In genomic region chrX:287670-288069, GRCh38 we compare ENCODE assay signal across 24 cellular contexts.
"Had no signal": no experiment of that assay in that cellular context is flagged by ENCODE, and none has a peak within 500 bp of the region (broad histone marks: within the 10 kb centered on the region; RNA-seq: fewer than 3 reads in every experiment).

No MANE protein-coding gene starts in this region.

- H3K27ac ChIP-seq: body of pancreas, left ventricle myocardium inferior, ovary, prostate gland, thyroid gland, upper lobe of right lung had no signal

- DNase-seq: activated CD8-positive, alpha-beta T cell treated with anti-CD3 and anti-CD28 coated beads, Interleukin-2, amount 10 ng/mL, durations not matched to agents 7 days and 5 days; activated gamma-delta T cell; activated naive CD4-positive, alpha-beta T cell treated with anti-CD3 and anti-CD28 coated beads, Interleukin-2, amount 50 U/mL, for 16 hours; activated T-cell treated with anti-CD3 and anti-CD28 coated beads, Interleukin-2, amount 50 U/mL, for 48 hours; anterior cingulate cortex; caudate nucleus; dermis blood vessel endothelial cell; effector CD8-positive, alpha-beta T cell; foreskin melanocyte; immature natural killer cell; kidney glomerular epithelial cell; left ventricle myocardium inferior; naive thymus-derived CD8-positive, alpha-beta T cell; stimulated activated CD4-positive, alpha-beta T cell treated with anti-CD3 and anti-CD28 coated beads, Interleukin-12 subunit alpha, Interleukin-12 subunit beta, amount 100 ng/mL, for 4 hours; stimulated activated CD4-positive, alpha-beta T cell treated with anti-CD3 and anti-CD28 coated beads, Interleukin-4, amount 100 ng/mL, for 4 hours; stimulated activated naive CD8-positive, alpha-beta T cell treated with anti-CD3 and anti-CD28 coated beads, Interleukin-15, Interleukin-2, amounts not matched to agents 100 U/mL and 50 U/mL, for 24 hours; T1000; thyroid gland had no signal

- H3K4me3 Mint-ChIP-seq: activated CD8-positive, alpha-beta T cell treated with anti-CD3 and anti-CD28 coated beads, Interleukin-2, amount 10 ng/mL, durations not matched to agents 7 days and 5 days; immature natural killer cell; mesothelial cell of epicardium; naive thymus-derived CD8-positive, alpha-beta T cell; WTC11 had no signal

- H3K27me3 ChIP-seq: body of pancreas, ovary, thyroid gland, upper lobe of right lung had no signal

- H3K9me3 ChIP-seq: body of pancreas, left ventricle myocardium inferior, ovary, prostate gland, thyroid gland, upper lobe of right lung had no signal

- H3K9me3 Mint-ChIP-seq: immature natural killer cell; mesothelial cell of epicardium; naive thymus-derived CD8-positive, alpha-beta T cell had no signal

- H3K4me1 ChIP-seq: body of pancreas, prostate gland, thyroid gland, upper lobe of right lung had no signal

- H3K27ac Mint-ChIP-seq: activated CD8-positive, alpha-beta T cell treated with anti-CD3 and anti-CD28 coated beads, Interleukin-2, amount 10 ng/mL, durations not matched to agents 7 days and 5 days; immature natural killer cell; mesothelial cell of epicardium had no signal

- ATAC-seq: activated CD8-positive, alpha-beta T cell treated with anti-CD3 and anti-CD28 coated beads, Interleukin-2, amount 10 ng/mL, durations not matched to agents 7 days and 5 days; body of pancreas; naive thymus-derived CD8-positive, alpha-beta T cell; stimulated activated naive CD8-positive, alpha-beta T cell treated with anti-CD3 and anti-CD28 coated beads, Interleukin-15, Interleukin-2, amounts not matched to agents 100 U/mL and 50 U/mL, for 24 hours; WTC11 had no signal

- H3K36me3 ChIP-seq: ovary, prostate gland, thyroid gland had no signal

- H3K27me3 Mint-ChIP-seq: naive thymus-derived CD8-positive, alpha-beta T cell had no signal

- H3K4me3 ChIP-seq: body of pancreas, left ventricle myocardium inferior, ovary, prostate gland, thyroid gland, upper lobe of right lung had no signal
